Comparison of ENCODE assay signal across 19 cellular contexts in genomic region chr3:76552653-76553052, GRCh38.
DNase-seq lines count a peak whose midpoint lies in the region; ATAC-seq, FAIRE-seq and TF ChIP-seq lines count a peak whose summit lies in the region.
"Had no signal": no experiment of that assay in that cellular context is flagged by ENCODE, and none has a peak within 500 bp of the region (broad histone marks: within the 10 kb centered on the region; RNA-seq: fewer than 3 reads in every experiment).

No MANE protein-coding gene starts in this region.

- no peaks in the 10 kb centered on the region for H3F3A ChIP-seq in SK-N-SH (replicated peaks; ENCODE audit: insufficient read depth)

- CTCF ChIA-PET in SK-N-SH (lab: Yijun Ruan, JAX) = interaction anchor here (1.2 kb wide), 2 partner anchors 33 to 149 kb away, joined by 3 read pairs; no protein-coding TSS in a partner anchor

- H3K27me3 ChIP-seq in SK-N-SH (ENCODE audit: insufficient read depth) = no peaks in the 10 kb centered on the region
- no peaks in the 10 kb centered on the region for H3K27me3 ChIP-seq in adipocyte (replicated peaks; ENCODE audit: control insufficient read depth, insufficient read depth, low read length)
- H3K27me3 ChIP-seq: BLaER1 treated with 17β-estradiol and CSF1 and Interleukin-3, amounts not matched to agents 10 nM and 100 nM had no signal

- H3K4me1 ChIP-seq in SK-N-SH (ENCODE audit: control insufficient read depth in 1 of 2, insufficient read depth in 2 of 2, low read depth in 1 of 2, low read length in 1 of 2) (peaks cover 0 to 2% of the 10 kb centered on the region in 2 experiments; a peak in 2 of 4 replicates), adipocyte (ENCODE audit: control insufficient read depth, insufficient read depth, low read length) (peaks cover 13% of the 10 kb centered on the region)

- DNase-seq in SK-N-SH = no peak
- DNase-seq in adipocyte (ENCODE audit: low read depth) = peak; percentile 29
- peak; percentile 10 for DNase-seq in fibroblast of pulmonary artery (ENCODE audit: low read depth)
- DNase-seq in activated CD4-positive, alpha-beta T cell treated with anti-CD3 and anti-CD28 coated beads for 1 hour = no peak
- DNase-seq in frontal cortex (ENCODE audit: low spot score in 2 of 2) = no peak
- DNase-seq: Calu3; CD8-positive, alpha-beta T cell; DMS79 treated with DMSO at 0.1 percent for 48 hours; GF-D8; HFFc6 had no signal

- no peaks in the 10 kb centered on the region for H3K79me2 ChIP-seq in SK-N-SH (ENCODE audit: insufficient read depth)

- POLR2A ChIA-PET in SK-N-SH (lab: Yijun Ruan, JAX) = no interaction called here

- FAIRE-seq in frontal cortex (lab: Jason Lieb, UNC) = no peak
- FAIRE-seq: GM19239, H54, HTR-8/SVneo had no signal

- no peak for TF ChIP-seq RAD21 in SK-N-SH (IDR thresholded peaks at IDR 0.05; ENCODE audit: low read length)

- H3K36me3 ChIP-seq in SK-N-SH (replicated peaks in 1 of 2; ENCODE audit: control insufficient read depth in 1 of 2, insufficient read depth in 2 of 2, low read length in 1 of 2) (no peaks in the 10 kb centered on the region), adipocyte (ENCODE audit: control insufficient read depth, insufficient read depth, low read length, severe bottlenecking) (no peaks in the 10 kb centered on the region)

- no peak overlapping the region for H3K4me3 ChIP-seq in SK-N-SH (ENCODE audit: low read depth in 2 of 2, low read length in 1 of 2)
- no peak overlapping the region for H3K4me3 ChIP-seq in adipocyte (ENCODE audit: low read length)
- H3K4me3 ChIP-seq in fibroblast of pulmonary artery (replicated peaks; ENCODE audit: low read depth, low read length) = no peak overlapping the region
- H3K4me3 ChIP-seq: BLaER1 treated with 17β-estradiol and CSF1 and Interleukin-3, amounts not matched to agents 10 nM and 100 nM; GM23338 had no signal

- ATAC-seq in SK-N-SH treated with all-trans-retinoic acid at 6 μM for 48 hours = no peak
- ATAC-seq in GM18861 (IDR thresholded peaks at IDR 0.05; ENCODE audit: unreplicated experiment) = no peak
- ATAC-seq: CD8-positive, alpha-beta T cell; GM23338; HCT116 had no signal

- 44% methylated on average over 2 of the region's 2 CpGs for WGBS in SK-N-SH (ENCODE audit: low lambda C conversion rate)

- TF ChIP-seq EP300 in SK-N-SH (IDR thresholded peaks at IDR 0.05; ENCODE audit: borderline replicate concordance in 1 of 2, low read depth in 1 of 2, low read length in 1 of 2) = no peak

- H3K9me2 ChIP-seq in SK-N-SH = no peaks in the 10 kb centered on the region

- TF ChIP-seq CTCF in SK-N-SH (IDR thresholded peaks at IDR 0.05) = no peak
- TF ChIP-seq CTCF in fibroblast of pulmonary artery (IDR thresholded peaks at IDR 0.05; ENCODE audit: low read length, missing control alignments) = no peak

- H3K9ac ChIP-seq in SK-N-SH (no peak overlapping the region), adipocyte (ENCODE audit: low read length) (no peak overlapping the region)
- H3K9ac ChIP-seq: BLaER1 treated with 17β-estradiol and CSF1 and Interleukin-3, amounts not matched to agents 10 nM and 100 nM had no signal

- H3K4me2 ChIP-seq in SK-N-SH = no peak overlapping the region
- H3K4me2 ChIP-seq: BLaER1 treated with 17β-estradiol and CSF1 and Interleukin-3, amounts not matched to agents 10 nM and 100 nM; GM23338 had no signal

- H4K20me1 ChIP-seq in SK-N-SH (ENCODE audit: insufficient read depth) = no peaks in the 10 kb centered on the region
- H4K20me1 ChIP-seq: BLaER1 treated with 17β-estradiol and CSF1 and Interleukin-3, amounts not matched to agents 10 nM and 100 nM had no signal

- H3K27ac ChIP-seq in SK-N-SH (ENCODE audit: low read depth in 2 of 2, low read length in 1 of 2) = no peak overlapping the region
- H3K27ac ChIP-seq: 22Rv1; BLaER1 treated with 17β-estradiol and CSF1 and Interleukin-3, amounts not matched to agents 10 nM and 100 nM had no signal

- H3K9me3 ChIP-seq in SK-N-SH (no peaks in the 10 kb centered on the region), adipocyte (ENCODE audit: control insufficient read depth, low read length) (no peaks in the 10 kb centered on the region)

- H2AFZ ChIP-seq in SK-N-SH (ENCODE audit: low read depth) = no peak overlapping the region
- H2AFZ ChIP-seq: GM23338 had no signal

TF ChIP-seq in SK-N-SH treated with all-trans-retinoic acid at 6 μM for 48 hours, 23 proteins besides CTCF, POLR2A, EP300 and RAD21:
- TF ChIP-seq ISL1 (CRISPR knock-in tag; IDR thresholded peaks at IDR 0.05) (peak; percentile 63), TSHZ2 (CRISPR knock-in tag; IDR thresholded peaks at IDR 0.05) (no peak)
TF ChIP-seq in SK-N-SH treated with all-trans-retinoic acid at 6 μM for 48 hours: peak in this region for 1.

TF ChIP-seq in SK-N-SH, 30 proteins besides CTCF, POLR2A, EP300 and RAD21:
- TF ChIP-seq YY1 (IDR thresholded peaks at IDR 0.05; ENCODE audit: low read depth) (no peak), RCOR1 (IDR thresholded peaks at IDR 0.05; ENCODE audit: low read length) (no peak), RXRA (IDR thresholded peaks at IDR 0.05; ENCODE audit: borderline replicate concordance, low read depth) (no peak), FOSL2 (IDR thresholded peaks at IDR 0.05; ENCODE audit: borderline replicate concordance, low read depth) (no peak), IRF3 (IDR thresholded peaks at IDR 0.05; ENCODE audit: low read depth, low read length) (no peak), SMC3 (IDR thresholded peaks at IDR 0.05; ENCODE audit: low read depth, low read length) (no peak), NFIC (IDR thresholded peaks at IDR 0.05; ENCODE audit: borderline replicate concordance) (no peak), SIN3A (IDR thresholded peaks at IDR 0.05; ENCODE audit: borderline replicate concordance, low read depth, low read length) (no peak), MXI1 (IDR thresholded peaks at IDR 0.05; ENCODE audit: low read depth, low read length) (no peak), POLR2AphosphoS5 (IDR thresholded peaks at IDR 0.05; ENCODE audit: low read depth, low read length) (no peak), EZH2phosphoT487 (IDR thresholded peaks at IDR 0.05; ENCODE audit: borderline replicate concordance, low read depth) (no peak), FOXJ3 (CRISPR knock-in tag; IDR thresholded peaks at IDR 0.05) (no peak)
- TF ChIP-seq, protein P1, sequence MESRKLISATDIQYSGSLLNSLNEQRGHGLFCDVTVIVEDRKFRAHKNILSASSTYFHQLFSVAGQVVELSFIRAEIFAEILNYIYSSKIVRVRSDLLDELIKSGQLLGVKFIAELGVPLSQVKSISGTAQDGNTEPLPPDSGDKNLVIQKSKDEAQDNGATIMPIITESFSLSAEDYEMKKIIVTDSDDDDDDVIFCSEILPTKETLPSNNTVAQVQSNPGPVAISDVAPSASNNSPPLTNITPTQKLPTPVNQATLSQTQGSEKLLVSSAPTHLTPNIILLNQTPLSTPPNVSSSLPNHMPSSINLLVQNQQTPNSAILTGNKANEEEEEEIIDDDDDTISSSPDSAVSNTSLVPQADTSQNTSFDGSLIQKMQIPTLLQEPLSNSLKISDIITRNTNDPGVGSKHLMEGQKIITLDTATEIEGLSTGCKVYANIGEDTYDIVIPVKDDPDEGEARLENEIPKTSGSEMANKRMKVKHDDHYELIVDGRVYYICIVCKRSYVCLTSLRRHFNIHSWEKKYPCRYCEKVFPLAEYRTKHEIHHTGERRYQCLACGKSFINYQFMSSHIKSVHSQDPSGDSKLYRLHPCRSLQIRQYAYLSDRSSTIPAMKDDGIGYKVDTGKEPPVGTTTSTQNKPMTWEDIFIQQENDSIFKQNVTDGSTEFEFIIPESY (IDR thresholded peaks at IDR 0.05; ENCODE audit: borderline replicate concordance, low read depth) = no peak
- TF ChIP-seq, protein P2, sequence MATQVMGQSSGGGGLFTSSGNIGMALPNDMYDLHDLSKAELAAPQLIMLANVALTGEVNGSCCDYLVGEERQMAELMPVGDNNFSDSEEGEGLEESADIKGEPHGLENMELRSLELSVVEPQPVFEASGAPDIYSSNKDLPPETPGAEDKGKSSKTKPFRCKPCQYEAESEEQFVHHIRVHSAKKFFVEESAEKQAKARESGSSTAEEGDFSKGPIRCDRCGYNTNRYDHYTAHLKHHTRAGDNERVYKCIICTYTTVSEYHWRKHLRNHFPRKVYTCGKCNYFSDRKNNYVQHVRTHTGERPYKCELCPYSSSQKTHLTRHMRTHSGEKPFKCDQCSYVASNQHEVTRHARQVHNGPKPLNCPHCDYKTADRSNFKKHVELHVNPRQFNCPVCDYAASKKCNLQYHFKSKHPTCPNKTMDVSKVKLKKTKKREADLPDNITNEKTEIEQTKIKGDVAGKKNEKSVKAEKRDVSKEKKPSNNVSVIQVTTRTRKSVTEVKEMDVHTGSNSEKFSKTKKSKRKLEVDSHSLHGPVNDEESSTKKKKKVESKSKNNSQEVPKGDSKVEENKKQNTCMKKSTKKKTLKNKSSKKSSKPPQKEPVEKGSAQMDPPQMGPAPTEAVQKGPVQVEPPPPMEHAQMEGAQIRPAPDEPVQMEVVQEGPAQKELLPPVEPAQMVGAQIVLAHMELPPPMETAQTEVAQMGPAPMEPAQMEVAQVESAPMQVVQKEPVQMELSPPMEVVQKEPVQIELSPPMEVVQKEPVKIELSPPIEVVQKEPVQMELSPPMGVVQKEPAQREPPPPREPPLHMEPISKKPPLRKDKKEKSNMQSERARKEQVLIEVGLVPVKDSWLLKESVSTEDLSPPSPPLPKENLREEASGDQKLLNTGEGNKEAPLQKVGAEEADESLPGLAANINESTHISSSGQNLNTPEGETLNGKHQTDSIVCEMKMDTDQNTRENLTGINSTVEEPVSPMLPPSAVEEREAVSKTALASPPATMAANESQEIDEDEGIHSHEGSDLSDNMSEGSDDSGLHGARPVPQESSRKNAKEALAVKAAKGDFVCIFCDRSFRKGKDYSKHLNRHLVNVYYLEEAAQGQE (IDR thresholded peaks at IDR 0.05; ENCODE audit: low read depth, low read length) = no peak

Comparison
In these comparisons a context has a peak if more than half of its experiments do, and no peak if none do; other contexts are left out.
1. DNase-seq: peak in adipocyte (single experiment) and fibroblast of pulmonary artery (single experiment); none in SK-N-SH (single experiment), activated CD4-positive, alpha-beta T cell treated with anti-CD3 and anti-CD28 coated beads for 1 hour (single experiment) and frontal cortex (0 of 2).